Comparison of ENCODE assay signal across 1 cellular context in genomic region chr2:130375291-130376266, GRCh38.
TF ChIP-seq lines count a peak whose summit lies in the region.

No MANE protein-coding gene starts in this region.

TF ChIP-seq in HepG2, 621 proteins besides CTCF, POLR2A, EP300 and RAD21:
- TF ChIP-seq CEBPB (IDR thresholded peaks at IDR 0.05; ENCODE audit: borderline replicate concordance, low read depth, low read length) (peak; percentile 60; the same call in 1 of the 2 replicates), SMARCC2 (IDR thresholded peaks at IDR 0.05) (no peak), ZSCAN21 (CRISPR knock-in tag; IDR thresholded peaks at IDR 0.05; ENCODE audit: borderline replicate concordance) (no peak)
